ENCODE assay signal across 8 cellular contexts in genomic region chr11:33735166-33735425, GRCh38. TPM values are rescaled to one million over a fixed set of nuclear protein-coding genes. Genes with fewer than 3 reads are reported as not detected.
DNase-seq lines count a peak whose midpoint lies in the region; ATAC-seq and TF ChIP-seq lines count a peak whose summit lies in the region.

No MANE protein-coding gene starts in this region.

- no peak for DNase-seq in activated CD8-positive, alpha-beta memory T cell treated with anti-CD3 and anti-CD28 coated beads, Interleukin-2, amount 10 ng/mL, durations not matched to agents 7 days and 5 days
- no peak for DNase-seq in activated CD8-positive, alpha-beta memory T cell treated with anti-CD3 and anti-CD28 coated beads, Interleukin-2, amount 50 U/mL, for 4 hours
- no peak for DNase-seq in NT2/D1 (ENCODE audit: low read depth, low spot score)
- no peak for DNase-seq in endodermal cell
- no peak for DNase-seq in stimulated activated CD4-positive, alpha-beta T cell treated with anti-CD3 and anti-CD28 coated beads, Interleukin-12 subunit alpha, Interleukin-12 subunit beta, amount 100 ng/mL, for 4 hours
- DNase-seq in UCSD-AML1 (lab: John Stamatoyannopoulos, UW; ENCODE audit: unreplicated experiment) = no peak

- peaks cover 3% of the 10 kb centered on the region for H3K36me3 ChIP-seq in NT2/D1 (ENCODE audit: insufficient read depth, insufficient read length, low read length)
- peaks cover 13% of the 10 kb centered on the region for H3K36me3 ChIP-seq in endodermal cell (ENCODE audit: control insufficient read depth, insufficient read depth, low read length)
- no peaks in the 10 kb centered on the region for H3K36me3 ChIP-seq in neutrophil

- H3K9me3 Mint-ChIP-seq in activated CD8-positive, alpha-beta memory T cell treated with anti-CD3 and anti-CD28 coated beads, Interleukin-2, amount 10 ng/mL, durations not matched to agents 7 days and 5 days (ENCODE audit: low read depth) = no peaks in the 10 kb centered on the region
- H3K9me3 Mint-ChIP-seq in endodermal cell = peaks cover 3% of the 10 kb centered on the region

- ATAC-seq in activated CD8-positive, alpha-beta memory T cell treated with anti-CD3 and anti-CD28 coated beads, Interleukin-2, amount 10 ng/mL, durations not matched to agents 7 days and 5 days = no peak
- ATAC-seq in HG03342 (IDR thresholded peaks at IDR 0.05; ENCODE audit: unreplicated experiment) = no peak

- H3K27ac ChIP-seq in endodermal cell (ENCODE audit: low read depth, low read length) = no peak overlapping the region
- peak overlapping the region; percentile 81 for H3K27ac ChIP-seq in neutrophil

- H3K4me1 ChIP-seq in NT2/D1 (ENCODE audit: insufficient read depth, insufficient read length) = no peaks in the 10 kb centered on the region
- peaks cover 9% of the 10 kb centered on the region for H3K4me1 ChIP-seq in endodermal cell (ENCODE audit: control insufficient read depth, insufficient read depth, low read length)
- peaks cover 36 to 38% of the 10 kb centered on the region in 2 experiments for H3K4me1 ChIP-seq in neutrophil (ENCODE audit: control insufficient read depth in 1 of 2, insufficient read depth in 1 of 2, low read depth in 1 of 2, low read length in 1 of 2)

- peaks cover 10% of the 10 kb centered on the region for H3K36me3 Mint-ChIP-seq in activated CD8-positive, alpha-beta memory T cell treated with anti-CD3 and anti-CD28 coated beads, Interleukin-2, amount 10 ng/mL, durations not matched to agents 7 days and 5 days
- H3K36me3 Mint-ChIP-seq in endodermal cell (ENCODE audit: low read depth) = peaks cover 6% of the 10 kb centered on the region

- H3K4me1 Mint-ChIP-seq in activated CD8-positive, alpha-beta memory T cell treated with anti-CD3 and anti-CD28 coated beads, Interleukin-2, amount 10 ng/mL, durations not matched to agents 7 days and 5 days = peaks cover 31% of the 10 kb centered on the region
- peaks cover 22% of the 10 kb centered on the region for H3K4me1 Mint-ChIP-seq in endodermal cell

- TF ChIP-seq CTCF in endodermal cell (conservative IDR thresholded peaks at IDR 0.05) = no peak
- TF ChIP-seq CTCF in neutrophil (IDR thresholded peaks at IDR 0.05) = no peak

- CTCF ChIA-PET in activated CD8-positive, alpha-beta memory T cell treated with anti-CD3 and anti-CD28 coated beads, Interleukin-2, amount 10 ng/mL, durations not matched to agents 7 days and 5 days (lab: Charles Lee) = interaction anchor here (0.9 to 1.5 kb wide), 3 partner anchors 13 to 20 kb away, joined by 3 to 6 read pairs (median 3); no protein-coding TSS in a partner anchor

- 53% methylated on average over 7 to 8 of the region's 8 CpGs for WGBS in endodermal cell (ENCODE audit: insufficient coverage in 1 of 2, insufficient read length in 1 of 2), 2 experiments

- peaks cover 40% of the 10 kb centered on the region for H3K27me3 Mint-ChIP-seq in activated CD8-positive, alpha-beta memory T cell treated with anti-CD3 and anti-CD28 coated beads, Interleukin-2, amount 10 ng/mL, durations not matched to agents 7 days and 5 days
- H3K27me3 Mint-ChIP-seq in endodermal cell (ENCODE audit: insufficient read depth) = peaks cover 5% of the 10 kb centered on the region

- peak overlapping the region; percentile 61 for H3K4me3 ChIP-seq in NT2/D1 (ENCODE audit: insufficient read length, low read depth)
- H3K4me3 ChIP-seq in endodermal cell (ENCODE audit: low read length) = peak overlapping the region; percentile 88
- peak overlapping the region; percentile 75 to 87 for H3K4me3 ChIP-seq in neutrophil (ENCODE audit: low read depth in 1 of 2, low read length in 1 of 2)

- peaks cover 19% of the 10 kb centered on the region for H3K27me3 ChIP-seq in NT2/D1 (ENCODE audit: insufficient read depth, insufficient read length)
- no peaks in the 10 kb centered on the region for H3K27me3 ChIP-seq in endodermal cell (ENCODE audit: control insufficient read depth, insufficient read depth, low read length, poor library complexity, severe bottlenecking)
- no peaks in the 10 kb centered on the region for H3K27me3 ChIP-seq in neutrophil

- peak overlapping the region; percentile 71 for H3K27ac Mint-ChIP-seq in activated CD8-positive, alpha-beta memory T cell treated with anti-CD3 and anti-CD28 coated beads, Interleukin-2, amount 10 ng/mL, durations not matched to agents 7 days and 5 days
- H3K27ac Mint-ChIP-seq in endodermal cell = peak overlapping the region; percentile 88

- H3K4me3 Mint-ChIP-seq in activated CD8-positive, alpha-beta memory T cell treated with anti-CD3 and anti-CD28 coated beads, Interleukin-2, amount 10 ng/mL, durations not matched to agents 7 days and 5 days = peak overlapping the region; percentile 82
- peak overlapping the region; percentile 80 for H3K4me3 Mint-ChIP-seq in endodermal cell

- H3K9ac ChIP-seq in NT2/D1 (ENCODE audit: insufficient read length, low read depth) = peak overlapping the region; percentile 51
- peak overlapping the region; percentile 87 for H3K9ac ChIP-seq in endodermal cell (ENCODE audit: extremely low read depth, low read length, poor library complexity, severe bottlenecking)

- no peaks in the 10 kb centered on the region for H3K9me3 ChIP-seq in NT2/D1 (ENCODE audit: insufficient read depth, low read length)
- no peaks in the 10 kb centered on the region for H3K9me3 ChIP-seq in endodermal cell (ENCODE audit: control insufficient read depth, low read length)
- no peaks in the 10 kb centered on the region for H3K9me3 ChIP-seq in neutrophil

RNA-seq across cellular contexts. Expression of gene CD59, which starts 1.1 kb away (rescaled TPM):
- total RNA-seq in activated CD8-positive, alpha-beta memory T cell treated with anti-CD3 and anti-CD28 coated beads, Interleukin-2, amount 10 ng/mL, durations not matched to agents 7 days and 5 days = 10 to 100 TPM; 54.1 to 70.5 TPM
- total RNA-seq in endodermal cell = 100 to 1,000 TPM; 111 to 142 TPM
- 89.8 TPM for polyA plus RNA-seq in endodermal cell (2013, experiment 1 of 2)
- 75.8 TPM for polyA plus RNA-seq in endodermal cell (2013, experiment 2 of 2)

RNA-seq across cellular contexts. Expression of gene C11orf91, which starts 34.5 kb away (rescaled TPM):
- not detected for total RNA-seq in activated CD8-positive, alpha-beta memory T cell treated with anti-CD3 and anti-CD28 coated beads, Interleukin-2, amount 10 ng/mL, durations not matched to agents 7 days and 5 days
- total RNA-seq in endodermal cell = 1 to 10 TPM in 1 of 2 donors, not detected in 1; 1.0 TPM
- polyA plus RNA-seq in endodermal cell (2013, experiment 1 of 2) = 0.89 TPM
- polyA plus RNA-seq in endodermal cell (2013, experiment 2 of 2) = 1.1 TPM

RNA-seq across cellular contexts. Expression of gene FBXO3, which starts 39.2 kb away (rescaled TPM):
- 10 to 100 TPM; 14.9 to 17.0 TPM for total RNA-seq in activated CD8-positive, alpha-beta memory T cell treated with anti-CD3 and anti-CD28 coated beads, Interleukin-2, amount 10 ng/mL, durations not matched to agents 7 days and 5 days
- 10 to 100 TPM; 12.8 to 15.0 TPM for total RNA-seq in endodermal cell
- 30.7 TPM for polyA plus RNA-seq in endodermal cell (2013, experiment 1 of 2)
- 28.3 TPM for polyA plus RNA-seq in endodermal cell (2013, experiment 2 of 2)
